18 cellular contexts compared by ENCODE assay signal in the genomic region with DNA sequence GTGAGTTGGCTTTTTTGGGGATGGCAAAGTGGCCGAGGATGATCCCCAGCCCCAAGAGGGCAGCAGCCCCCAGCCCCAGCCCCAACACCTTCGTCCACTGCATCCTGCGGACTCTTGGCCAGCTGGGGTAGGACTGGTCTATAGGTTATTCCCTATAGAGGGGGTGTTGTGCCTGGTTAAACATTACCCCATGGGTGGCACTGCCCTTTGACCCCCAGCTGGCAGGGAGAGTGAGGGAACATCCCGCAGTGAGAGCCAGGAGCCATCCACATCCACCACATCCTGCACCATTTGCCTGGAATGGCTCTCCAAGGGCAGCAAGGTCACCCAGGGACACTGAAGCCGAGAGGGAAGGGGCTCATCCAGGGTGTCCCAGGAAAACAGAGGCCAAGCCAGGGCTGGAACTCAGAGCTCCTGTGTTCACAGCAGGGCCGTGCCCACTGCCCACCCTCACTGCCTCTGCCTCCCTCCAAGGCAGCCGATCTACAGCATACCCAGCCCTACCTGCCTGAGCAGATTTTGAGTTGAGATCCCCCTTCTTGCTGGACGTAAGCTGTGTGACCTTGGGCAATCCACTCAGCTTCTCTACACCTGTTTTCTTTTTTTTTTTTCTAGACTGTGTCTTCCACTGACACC. TPM values are rescaled to one million over a fixed set of nuclear protein-coding genes. Genes with fewer than 3 reads are reported as not detected.
DNase-seq lines count a peak whose midpoint lies in the region; ATAC-seq, FAIRE-seq and TF ChIP-seq lines count a peak whose summit lies in the region.
"Had no signal": no experiment of that assay in that cellular context is flagged by ENCODE, and none has a peak within 500 bp of the region (broad histone marks: within the 10 kb centered on the region; RNA-seq: fewer than 3 reads in every experiment).

A gene with protein sequence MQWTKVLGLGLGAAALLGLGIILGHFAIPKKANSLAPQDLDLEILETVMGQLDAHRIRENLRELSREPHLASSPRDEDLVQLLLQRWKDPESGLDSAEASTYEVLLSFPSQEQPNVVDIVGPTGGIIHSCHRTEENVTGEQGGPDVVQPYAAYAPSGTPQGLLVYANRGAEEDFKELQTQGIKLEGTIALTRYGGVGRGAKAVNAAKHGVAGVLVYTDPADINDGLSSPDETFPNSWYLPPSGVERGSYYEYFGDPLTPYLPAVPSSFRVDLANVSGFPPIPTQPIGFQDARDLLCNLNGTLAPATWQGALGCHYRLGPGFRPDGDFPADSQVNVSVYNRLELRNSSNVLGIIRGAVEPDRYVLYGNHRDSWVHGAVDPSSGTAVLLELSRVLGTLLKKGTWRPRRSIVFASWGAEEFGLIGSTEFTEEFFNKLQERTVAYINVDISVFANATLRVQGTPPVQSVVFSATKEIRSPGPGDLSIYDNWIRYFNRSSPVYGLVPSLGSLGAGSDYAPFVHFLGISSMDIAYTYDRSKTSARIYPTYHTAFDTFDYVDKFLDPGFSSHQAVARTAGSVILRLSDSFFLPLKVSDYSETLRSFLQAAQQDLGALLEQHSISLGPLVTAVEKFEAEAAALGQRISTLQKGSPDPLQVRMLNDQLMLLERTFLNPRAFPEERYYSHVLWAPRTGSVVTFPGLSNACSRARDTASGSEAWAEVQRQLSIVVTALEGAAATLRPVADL (minus strand): TSS at position 135 of the 636 bp plus-strand sequence. CDS start 32 bp downstream, at position 103.

- H3K9me3 ChIP-seq in HepG2 (ENCODE audit: low read length) (no peaks in the 10 kb centered on the region), spleen (no peaks in the 10 kb centered on the region)

- H3K4me3 ChIP-seq in HepG2 (replicated peaks in 1 of 3; ENCODE audit: insufficient read depth in 1 of 3, low read depth in 2 of 3, low read length in 3 of 3) (peak within 1 kb of the TSS; percentile 32 to 75 (median 57); a peak in 5 of 6 replicates), spleen (no peak within 1 kb of the TSS)
- H3K4me3 ChIP-seq: skin epidermis had no signal

- in situ Hi-C loops in HepG2 (cut with HindIII; ENCODE audit: extremely low pct_ligation_motif_present, low pct_unique_long_range_greater_than_20kb) = no loop called here

- no peak for DNase-seq in activated CD4-positive, alpha-beta T cell treated with anti-CD3 and anti-CD28 coated beads for 36 hours
- no peak for DNase-seq in activated CD4-positive, alpha-beta T cell treated with anti-CD3 and anti-CD28 coated beads for 48 hours
- DNase-seq in activated T-helper 2 cell treated with anti-CD3 and anti-CD28 coated beads, Interferon-gamma antibody, Interleukin-2, Interleukin-4, amounts not matched to agents 10 μg/mL and 5 μg/mL and 100 μg/mL, durations not matched to agents 14 hours and 24 hours and 36 hours (ENCODE audit: low spot score) = no peak
- DNase-seq in HepG2 (ENCODE audit: low spot score) (peak; percentile 49), spleen (no peak), NCI-H524 (lab: John Stamatoyannopoulos, UW) (no peak), NCI-H82 treated with DMSO at 0.1 percent for 48 hours (lab: John Stamatoyannopoulos, UW; ENCODE audit: unreplicated experiment) (no peak)
- DNase-seq: activated T-cell treated with anti-CD3 and anti-CD28 coated beads, Interleukin-2, amount 50 U/mL, for 24 hours; brain microvascular endothelial cell; glutamatergic neuron; HCEC 1CT; kidney glomerular epithelial cell; NCI-H2081 treated with DMSO at 0.1 percent for 48 hours had no signal

- FAIRE-seq in HepG2 (lab: Jason Lieb, UNC) = peak; percentile 57

- H3K27ac ChIP-seq in HepG2 (ENCODE audit: extremely low read length, insufficient read depth, low read length) (peak within 1 kb of the TSS; percentile 24), spleen (no peak within 1 kb of the TSS)
- H3K27ac ChIP-seq: brain microvascular endothelial cell, skin epidermis had no signal

- H3K4me1 ChIP-seq in HepG2 (ENCODE audit: insufficient read depth, low read length) (peaks cover 66% of the 10 kb centered on the region), spleen (peaks cover 0 to 9% (median 6%) of the 10 kb centered on the region in 6 donors)

- TF ChIP-seq EP300 in HepG2 (IDR thresholded peaks at IDR 0.05; ENCODE audit: low read depth in 2 of 2, low read length in 2 of 2) (peak in 1 of 2 experiments; percentile 24; a peak in 1 of 4 replicates), HepG2 (CRISPR knock-in tag; IDR thresholded peaks at IDR 0.05; ENCODE audit: borderline replicate concordance) (no peak; the same call in 1 of the 2 replicates)

- TF ChIP-seq POLR2A in HepG2 (IDR thresholded peaks at IDR 0.05; ENCODE audit: insufficient read depth in 1 of 2, low read depth in 2 of 2, low read length in 2 of 2) (peak; percentile 34 to 68; a peak in 2 of 4 replicates), spleen (IDR thresholded peaks at IDR 0.05) (no peak)

- POLR2A ChIA-PET in activated CD4-positive, alpha-beta T cell treated with anti-CD3 and anti-CD28 coated beads for 36 hours (lab: Charles Lee) = no interaction called here
- POLR2A ChIA-PET in HepG2 (lab: Yijun Ruan, JAX) = interaction anchor here (0.6 to 4.1 kb wide), 11 partner anchors 9 to 112 kb away, joined by 3 to 39 read pairs (median 6); a partner anchor contains a TSS

- H3K36me3 ChIP-seq in HepG2 (replicated peaks in 1 of 2; ENCODE audit: control insufficient read depth in 1 of 2, insufficient read depth in 2 of 2, low read length in 2 of 2) = no peaks in the 10 kb centered on the region
- H3K36me3 ChIP-seq in spleen = no peaks in the 10 kb centered on the region
- H3K36me3 ChIP-seq: brain microvascular endothelial cell had no signal

- peak within 1 kb of the TSS; percentile 82 for H3K4me2 ChIP-seq in HepG2 (ENCODE audit: low read depth, low read length)

- TF ChIP-seq RAD21 in HepG2 (CRISPR knock-in tag; IDR thresholded peaks at IDR 0.05) = no peak

- no peak within 1 kb of the TSS for H3K4me3 Mint-ChIP-seq in activated CD4-positive, alpha-beta T cell treated with anti-CD3 and anti-CD28 coated beads for 36 hours
- no peak within 1 kb of the TSS for H3K4me3 Mint-ChIP-seq in activated T-helper 2 cell treated with anti-CD3 and anti-CD28 coated beads, Interferon-gamma antibody, Interleukin-2, Interleukin-4, amounts not matched to agents 10 μg/mL and 5 μg/mL and 100 μg/mL, durations not matched to agents 14 hours and 24 hours and 36 hours (ENCODE audit: low read depth)
- H3K4me3 Mint-ChIP-seq: activated T-cell treated with anti-CD3 and anti-CD28 coated beads, Interleukin-2, amount 50 U/mL, for 24 hours had no signal

- H3K27ac Mint-ChIP-seq in activated CD4-positive, alpha-beta T cell treated with anti-CD3 and anti-CD28 coated beads for 36 hours = no peak within 1 kb of the TSS
- no peak within 1 kb of the TSS for H3K27ac Mint-ChIP-seq in activated T-helper 2 cell treated with anti-CD3 and anti-CD28 coated beads, Interferon-gamma antibody, Interleukin-2, Interleukin-4, amounts not matched to agents 10 μg/mL and 5 μg/mL and 100 μg/mL, durations not matched to agents 14 hours and 24 hours and 36 hours
- H3K27ac Mint-ChIP-seq: activated T-cell treated with anti-CD3 and anti-CD28 coated beads, Interleukin-2, amount 50 U/mL, for 24 hours had no signal

- no peaks in the 10 kb centered on the region for H3K27me3 ChIP-seq in HepG2 (ENCODE audit: control insufficient read depth in 1 of 2, insufficient read depth in 2 of 2, low read length in 2 of 2)
- H3K27me3 ChIP-seq in spleen (replicated peaks in 1 of 7) = no peaks in the 10 kb centered on the region
- H3K27me3 ChIP-seq: brain microvascular endothelial cell had no signal

- no peak for ATAC-seq in activated CD4-positive, alpha-beta T cell treated with anti-CD3 and anti-CD28 coated beads for 36 hours
- peak; percentile 77 for ATAC-seq in HepG2
- no peak for ATAC-seq in HG03159 (IDR thresholded peaks at IDR 0.05; ENCODE audit: unreplicated experiment)

- H3K79me2 ChIP-seq in HepG2 (ENCODE audit: insufficient read depth, low read length) = no peaks in the 10 kb centered on the region

- H3K36me3 Mint-ChIP-seq in activated CD4-positive, alpha-beta T cell treated with anti-CD3 and anti-CD28 coated beads for 36 hours (ENCODE audit: low read depth) = no peaks in the 10 kb centered on the region
- H3K36me3 Mint-ChIP-seq in activated T-helper 2 cell treated with anti-CD3 and anti-CD28 coated beads, Interferon-gamma antibody, Interleukin-2, Interleukin-4, amounts not matched to agents 10 μg/mL and 5 μg/mL and 100 μg/mL, durations not matched to agents 14 hours and 24 hours and 36 hours (ENCODE audit: low read depth) = no peaks in the 10 kb centered on the region

- 14% methylated on average over 3 of the region's 8 CpGs for WGBS in HepG2 (ENCODE audit: low lambda C conversion rate)
- 68 to 94% (median 86%) methylated on average over 4 to 8 of the region's 8 CpGs for WGBS in spleen, 5 donors

- CTCF ChIA-PET in activated CD4-positive, alpha-beta T cell treated with anti-CD3 and anti-CD28 coated beads for 36 hours (lab: Charles Lee) = interaction anchor here (1.0 kb wide), 1 partner anchor 44 kb away, joined by 4 read pairs; no protein-coding TSS in a partner anchor
- CTCF ChIA-PET in HepG2 (lab: Yijun Ruan, JAX; ENCODE audit: low intra/inter-chr PET ratio, low total read pairs) = no interaction called here

- BruUV-seq in HepG2 (replicated peaks; lab: Mats Ljungman, UMichigan) = no TSS peak

- no peak within 1 kb of the TSS for H2AFZ ChIP-seq in HepG2 (ENCODE audit: low read length)

- peaks cover 16% of the 10 kb centered on the region for H3K4me1 Mint-ChIP-seq in activated CD4-positive, alpha-beta T cell treated with anti-CD3 and anti-CD28 coated beads for 36 hours
- H3K4me1 Mint-ChIP-seq in activated T-helper 2 cell treated with anti-CD3 and anti-CD28 coated beads, Interferon-gamma antibody, Interleukin-2, Interleukin-4, amounts not matched to agents 10 μg/mL and 5 μg/mL and 100 μg/mL, durations not matched to agents 14 hours and 24 hours and 36 hours (ENCODE audit: low read depth) = peaks cover 17% of the 10 kb centered on the region

- intact Hi-C loops in activated CD4-positive, alpha-beta T cell treated with anti-CD3 and anti-CD28 coated beads for 36 hours (cut with DNase I, micrococcal nuclease) = no loop called here
- intact Hi-C loops in activated T-helper 2 cell treated with anti-CD3 and anti-CD28 coated beads, Interferon-gamma antibody, Interleukin-2, Interleukin-4, amounts not matched to agents 10 μg/mL and 5 μg/mL and 100 μg/mL, durations not matched to agents 14 hours and 24 hours and 36 hours (cut with micrococcal nuclease) = no loop called here
- intact Hi-C loops in HepG2 (cut with micrococcal nuclease; ENCODE audit: unreplicated experiment) (no loop called here), spleen (cut with DNase I; ENCODE audit: low total_unique reads) (no loop called here)

- no peaks in the 10 kb centered on the region for H4K20me1 ChIP-seq in HepG2 (ENCODE audit: insufficient read depth, low read length)

- H3K9ac ChIP-seq in HepG2 (ENCODE audit: insufficient read depth, low read depth, low read length) = peak within 1 kb of the TSS; percentile 42

- TF ChIP-seq CTCF in HepG2 (CRISPR knock-in tag; IDR thresholded peaks at IDR 0.05) (0 out of 2 replicates have a peak, but pooled peaks have one; percentile 35), spleen (IDR thresholded peaks at IDR 0.05 in 8 of 11, conservative IDR thresholded peaks at IDR 0.05 in 3 of 11) (no peak)

- H3K27me3 Mint-ChIP-seq in activated CD4-positive, alpha-beta T cell treated with anti-CD3 and anti-CD28 coated beads for 36 hours = no peaks in the 10 kb centered on the region
- H3K27me3 Mint-ChIP-seq in activated T-helper 2 cell treated with anti-CD3 and anti-CD28 coated beads, Interferon-gamma antibody, Interleukin-2, Interleukin-4, amounts not matched to agents 10 μg/mL and 5 μg/mL and 100 μg/mL, durations not matched to agents 14 hours and 24 hours and 36 hours (ENCODE audit: low read depth) = no peaks in the 10 kb centered on the region
- H3K27me3 Mint-ChIP-seq: activated T-cell treated with anti-CD3 and anti-CD28 coated beads, Interleukin-2, amount 50 U/mL, for 24 hours had no signal

- no peaks in the 10 kb centered on the region for H3K9me3 Mint-ChIP-seq in activated CD4-positive, alpha-beta T cell treated with anti-CD3 and anti-CD28 coated beads for 36 hours (ENCODE audit: low read depth)
- no peaks in the 10 kb centered on the region for H3K9me3 Mint-ChIP-seq in activated T-helper 2 cell treated with anti-CD3 and anti-CD28 coated beads, Interferon-gamma antibody, Interleukin-2, Interleukin-4, amounts not matched to agents 10 μg/mL and 5 μg/mL and 100 μg/mL, durations not matched to agents 14 hours and 24 hours and 36 hours
- H3K9me3 Mint-ChIP-seq: activated T-cell treated with anti-CD3 and anti-CD28 coated beads, Interleukin-2, amount 50 U/mL, for 24 hours had no signal

RNA-seq across cellular contexts. Expression of the gene that starts here (rescaled TPM):
- 10 to 100 TPM; 11.7 to 13.6 TPM for total RNA-seq in activated CD4-positive, alpha-beta T cell treated with anti-CD3 and anti-CD28 coated beads for 36 hours
- total RNA-seq in activated T-helper 2 cell treated with anti-CD3 and anti-CD28 coated beads, Interferon-gamma antibody, Interleukin-2, Interleukin-4, amounts not matched to agents 10 μg/mL and 5 μg/mL and 100 μg/mL, durations not matched to agents 14 hours and 24 hours and 36 hours = 11.9 and 14.6 TPM in 2 replicates
- total RNA-seq in HepG2 (2016; rRNA removed; fragmentation: Illumina TruSeq; extraction: Trizol) (3.4 and 9.3 TPM in 2 replicates), spleen (10 to 100 TPM; 13.0 to 45.2 (median 23.3) TPM)
- total RNA-seq in HepG2 (2016; cell fraction: cytosol; rRNA removed; fragmentation: Illumina TruSeq; extraction: Trizol; ENCODE audit: low read depth) = 1.5 and 2.2 TPM in 2 replicates
- total RNA-seq in HepG2 (2016; cell fraction: insoluble cytoplasmic fraction; rRNA removed; fragmentation: Illumina TruSeq; extraction: Trizol) = 3.2 and 9.6 TPM in 2 replicates
- 1.3 and 2.0 TPM in 2 replicates for total RNA-seq in HepG2 (2016; cell fraction: membrane; rRNA removed; fragmentation: Illumina TruSeq; extraction: Trizol)
- total RNA-seq in HepG2 (2016; cell fraction: nucleus; rRNA removed; fragmentation: Illumina TruSeq; extraction: Trizol) = 8.8 and 12.8 TPM in 2 replicates
- polyA plus RNA-seq in HepG2 (2011; rRNA removed) (33.9 and 67.5 TPM in 2 replicates), spleen (10 to 100 TPM; 19.2 to 19.5 (median 19.2) TPM)
- polyA plus RNA-seq in HepG2 (2011; cell fraction: cytosol; rRNA removed) = 24.8 and 27.3 TPM in 2 replicates
- 178 and 181 TPM in 2 replicates for polyA plus RNA-seq in HepG2 (2011; cell fraction: nucleus; rRNA removed)
- 30.3 and 30.5 TPM in 2 replicates for polyA plus RNA-seq in HepG2 (2012)
- polyA plus RNA-seq in HepG2 (2016; cell fraction: cytosol; fragmentation: Illumina TruSeq; extraction: Trizol; ENCODE audit: low read depth) = 1.1 and 1.2 TPM in 2 replicates
- polyA plus RNA-seq in HepG2 (2016; cell fraction: insoluble cytoplasmic fraction; fragmentation: Illumina TruSeq; extraction: Trizol; ENCODE audit: low read depth) = 2.4 and 2.9 TPM in 2 replicates
- polyA plus RNA-seq in HepG2 (2016; cell fraction: membrane; fragmentation: Illumina TruSeq; extraction: Trizol; ENCODE audit: low read depth) = 2.0 and 2.1 TPM in 2 replicates
- polyA plus RNA-seq in HepG2 (2016; cell fraction: nucleus; fragmentation: Illumina TruSeq; extraction: Trizol; ENCODE audit: insufficient read depth, low read depth) = 23.7 and 32.1 TPM in 2 replicates
- 0.09 and 15.4 TPM in 2 replicates for polyA minus RNA-seq in HepG2 (2011; rRNA and poly(A)+ RNA removed; ENCODE audit: low replicate concordance)
- polyA minus RNA-seq in HepG2 (2011; cell fraction: cytosol; rRNA and poly(A)+ RNA removed) = 6.0 and 9.8 TPM in 2 replicates
- 13.3 and 19.3 TPM in 2 replicates for polyA minus RNA-seq in HepG2 (2011; cell fraction: nucleus; rRNA and poly(A)+ RNA removed)
- total RNA-seq: A172, SK-MEL-5 had no signal
- polyA plus RNA-seq: neural cell had no signal

Comparison
In these comparisons a context has a peak if more than half of its experiments do, and no peak if none do; other contexts are left out.
1. H3K4me3 ChIP-seq: peak in HepG2 (3 of 3); none in spleen (0 of 8).
2. POLR2A ChIP-seq: peak in HepG2 (2 of 2); none in spleen (0 of 3).